In the genomic region with DNA sequence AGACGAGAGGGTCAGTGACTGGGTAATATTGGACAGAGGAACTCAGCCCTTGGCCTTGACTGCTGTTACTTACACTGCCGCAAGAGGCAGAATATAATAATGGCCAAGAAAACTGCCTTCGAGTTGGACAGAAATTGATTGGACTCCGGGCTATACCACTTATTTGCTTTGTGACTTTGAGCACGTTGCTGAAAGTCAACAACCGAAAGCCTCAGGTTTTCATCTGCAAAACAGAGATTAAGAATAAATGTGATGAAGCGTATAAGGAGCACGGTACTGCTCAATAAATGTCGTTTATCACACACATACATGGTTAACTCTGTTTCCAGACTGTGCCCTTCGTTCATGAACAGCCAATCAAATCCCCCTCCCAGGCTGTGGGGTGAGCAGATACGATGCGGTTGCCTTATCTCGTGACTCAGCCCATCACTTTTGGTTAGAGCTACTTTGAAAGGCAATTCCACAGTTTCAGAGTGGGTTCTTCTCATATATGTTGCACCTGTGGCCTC, we compare ENCODE assay signal across 21 cellular contexts.
DNase-seq lines count a peak whose midpoint lies in the region; ATAC-seq, FAIRE-seq and TF ChIP-seq lines count a peak whose summit lies in the region.
"Had no signal": no experiment of that assay in that cellular context is flagged by ENCODE, and none has a peak within 500 bp of the region (broad histone marks: within the 10 kb centered on the region; RNA-seq: fewer than 3 reads in every experiment).

No MANE protein-coding gene starts in this region.

- no peaks in the 10 kb centered on the region for H3F3A ChIP-seq in SK-N-SH (replicated peaks; ENCODE audit: insufficient read depth)

- H3K27ac ChIP-seq in 22Rv1 (no peak overlapping the region), SK-N-SH (ENCODE audit: low read depth in 2 of 2, low read length in 1 of 2) (no peak overlapping the region), K562 (ENCODE audit: extremely low read depth, low read depth, low read length) (peak overlapping the region; percentile 92)
- H3K27ac ChIP-seq: HL-60, Peyer's patch, SJSA1 had no signal

- ATAC-seq in K562 (peak; percentile 93), GM21381 (IDR thresholded peaks at IDR 0.05; ENCODE audit: unreplicated experiment) (no peak), GM18519 (IDR thresholded peaks at IDR 0.05; ENCODE audit: low FRiP score, unreplicated experiment) (no peak), HG03342 (IDR thresholded peaks at IDR 0.05; ENCODE audit: unreplicated experiment) (no peak)

- H2AFZ ChIP-seq in SK-N-SH (ENCODE audit: low read depth) (no peak overlapping the region), K562 (ENCODE audit: low read depth, low read length) (peak overlapping the region; percentile 85)

- TF ChIP-seq RAD21 in SK-N-SH (IDR thresholded peaks at IDR 0.05; ENCODE audit: low read length) (no peak), K562 (CRISPR knock-in tag; conservative IDR thresholded peaks at IDR 0.05 in 1 of 2, IDR thresholded peaks at IDR 0.05 in 1 of 2) (peak in 1 of 2 experiments; percentile 17; a peak in 2 of 4 replicates)

- H3K9me2 ChIP-seq in SK-N-SH, result no peaks in the 10 kb centered on the region

- no peaks in the 10 kb centered on the region for H3K79me2 ChIP-seq in SK-N-SH (ENCODE audit: insufficient read depth)
- H3K79me2 ChIP-seq in K562 (ENCODE audit: control insufficient read depth, insufficient read depth, low read length), result no peaks in the 10 kb centered on the region

- H4K20me1 ChIP-seq in SK-N-SH (ENCODE audit: insufficient read depth) (no peaks in the 10 kb centered on the region), K562 (replicated peaks; ENCODE audit: control insufficient read depth, insufficient read depth, low read length) (no peaks in the 10 kb centered on the region)

- H3K9ac ChIP-seq in SK-N-SH (no peak overlapping the region), K562 (ENCODE audit: insufficient read depth in 1 of 2, low read depth in 2 of 2, low read length in 2 of 2) (peak overlapping the region in 1 of 2 experiments; percentile 60; a peak in 2 of 4 replicates)

- TF ChIP-seq CTCF in 22Rv1 (IDR thresholded peaks at IDR 0.05) (0 out of 2 replicates have a peak, but pooled peaks have one; percentile 22), SK-N-SH (IDR thresholded peaks at IDR 0.05) (peak; percentile 22; the same call in 1 of the 2 replicates), K562 (IDR thresholded peaks at IDR 0.05 in 2 of 3, conservative IDR thresholded peaks at IDR 0.05 in 1 of 3; ENCODE audit: insufficient read depth in 2 of 3, low read depth in 1 of 3, low read length in 3 of 3) (peak; percentile 59 to 71 (median 63))

- H3K36me3 ChIP-seq in SK-N-SH (replicated peaks in 1 of 2; ENCODE audit: control insufficient read depth in 1 of 2, insufficient read depth in 2 of 2, low read length in 1 of 2) (no peaks in the 10 kb centered on the region), K562 (ENCODE audit: control insufficient read depth, insufficient read depth, low read length) (no peaks in the 10 kb centered on the region)
- H3K36me3 ChIP-seq: BE2C, Peyer's patch, SJSA1 had no signal

- 22% methylated on average over 9 of the region's 13 CpGs for WGBS in SK-N-SH (ENCODE audit: low lambda C conversion rate)
- WGBS in K562 (ENCODE audit: insufficient coverage, low coverage, missing lambda C conversion rate), result 1% methylated on average over 13 of the region's 13 CpGs

- no peak for TF ChIP-seq POLR2A in K562 (conservative IDR thresholded peaks at IDR 0.05)

- in situ Hi-C loops in K562 (cut with MboI), result no loop called here

- no peak for TF ChIP-seq EP300 in SK-N-SH (IDR thresholded peaks at IDR 0.05; ENCODE audit: borderline replicate concordance in 1 of 2, low read depth in 1 of 2, low read length in 1 of 2)
- peak; percentile 94 for TF ChIP-seq EP300 in K562 (IDR thresholded peaks at IDR 0.05; ENCODE audit: low read length)

- peak; percentile 98 for DNase-seq in Jurkat, Clone E6-1 (ENCODE audit: low read depth, low spot score)
- DNase-seq in SK-N-SH, result no peak
- DNase-seq in K562 (ENCODE audit: extremely low read depth in 1 of 4, low spot score in 3 of 4), result peak; percentile 64 to 91 (median 78)
- no peak for DNase-seq in HK-2 (ENCODE audit: unreplicated experiment)
- DNase-seq: 8988T; BE2C; CD4-positive, CD25-positive, alpha-beta regulatory T cell; HFFc6; IMR-90; NCI-H187; NCI-H226; NCI-H524 treated with DMSO at 0.1 percent for 48 hours; Peyer's patch; SW 1271 had no signal

- FAIRE-seq in K562 (lab: Jason Lieb, UNC), result peak; percentile 98
- FAIRE-seq: H54 had no signal

- intact Hi-C loops in K562 (cut with micrococcal nuclease), result loop anchor here (1.0 kb wide), 1 partner anchor 19 kb away; no protein-coding TSS in a partner anchor

- H3K27me3 ChIP-seq in SK-N-SH (ENCODE audit: insufficient read depth) (no peaks in the 10 kb centered on the region; the same call in 1 of the 2 replicates), K562 (ENCODE audit: control insufficient read depth in 2 of 2, insufficient read depth in 2 of 2, low read length in 2 of 2) (no peaks in the 10 kb centered on the region)
- H3K27me3 ChIP-seq: BE2C, Peyer's patch, SJSA1 had no signal

- H3K4me2 ChIP-seq in SK-N-SH (no peak overlapping the region), K562 (ENCODE audit: insufficient read depth, low read length) (peak overlapping the region; percentile 54)

- H3K9me3 ChIP-seq in SK-N-SH (no peaks in the 10 kb centered on the region), K562 (replicated peaks; ENCODE audit: control insufficient read depth, insufficient read depth, low read depth, low read length) (no peaks in the 10 kb centered on the region)
- H3K9me3 ChIP-seq: BE2C, Peyer's patch, SJSA1 had no signal

- POLR2A ChIA-PET in SK-N-SH (lab: Yijun Ruan, JAX), result no interaction called here
- POLR2A ChIA-PET in K562 (lab: Yijun Ruan, JAX), result interaction anchor here (0.5 to 1.1 kb wide), 3 partner anchors 11 to 420 kb away, joined by 3 read pairs; no protein-coding TSS in a partner anchor

- no peak overlapping the region for H3K4me3 ChIP-seq in Jurkat, Clone E6-1 (ENCODE audit: low read length)
- H3K4me3 ChIP-seq in SK-N-SH (ENCODE audit: low read depth in 2 of 2, low read length in 1 of 2) (no peak overlapping the region), K562 (no peak overlapping the region)
- H3K4me3 ChIP-seq: Peyer's patch, SJSA1 had no signal

- H3K4me1 ChIP-seq in SK-N-SH (ENCODE audit: control insufficient read depth in 1 of 2, insufficient read depth in 2 of 2, low read depth in 1 of 2, low read length in 1 of 2) (no peaks in the 10 kb centered on the region), K562 (replicated peaks in 1 of 2; ENCODE audit: control insufficient read depth in 2 of 2, insufficient read depth in 2 of 2, low read length in 2 of 2) (peaks cover 20 to 51% of the 10 kb centered on the region in 2 experiments; a peak in 4 of 5 replicates)
- H3K4me1 ChIP-seq: BE2C, Peyer's patch, SJSA1 had no signal

- no TSS peak for BruUV-seq in K562 (replicated peaks; lab: Mats Ljungman, UMichigan)

- H3K9me1 ChIP-seq in K562 (ENCODE audit: control insufficient read depth, insufficient read depth, low read length), result no peaks in the 10 kb centered on the region

- CTCF ChIA-PET in SK-N-SH (lab: Yijun Ruan, JAX), result interaction anchor here (0.7 to 1.6 kb wide), 4 partner anchors 8 to 1207 kb away, joined by 3 to 6 read pairs (median 4); no protein-coding TSS in a partner anchor
- CTCF ChIA-PET in K562 (lab: Yijun Ruan, JAX; ENCODE audit: low intra/inter-chr PET ratio), result no interaction called here

TF ChIP-seq in SK-N-SH, 30 proteins besides CTCF, POLR2A, EP300 and RAD21 (continues in another document):
- no peak for TF ChIP-seq SMC3 (IDR thresholded peaks at IDR 0.05; ENCODE audit: low read depth, low read length)
- no peak for TF ChIP-seq ELF1 (IDR thresholded peaks at IDR 0.05)
- TF ChIP-seq YY1 (IDR thresholded peaks at IDR 0.05; ENCODE audit: low read depth), result no peak
- TF ChIP-seq GABPA (IDR thresholded peaks at IDR 0.05; ENCODE audit: low read depth), result no peak
- no peak for TF ChIP-seq EZH2phosphoT487 (IDR thresholded peaks at IDR 0.05; ENCODE audit: borderline replicate concordance, low read depth)
- no peak for TF ChIP-seq POLR2AphosphoS5 (IDR thresholded peaks at IDR 0.05; ENCODE audit: low read depth, low read length)
- TF ChIP-seq FOXJ3 (CRISPR knock-in tag; IDR thresholded peaks at IDR 0.05), result no peak
- TF ChIP-seq, protein P1, sequence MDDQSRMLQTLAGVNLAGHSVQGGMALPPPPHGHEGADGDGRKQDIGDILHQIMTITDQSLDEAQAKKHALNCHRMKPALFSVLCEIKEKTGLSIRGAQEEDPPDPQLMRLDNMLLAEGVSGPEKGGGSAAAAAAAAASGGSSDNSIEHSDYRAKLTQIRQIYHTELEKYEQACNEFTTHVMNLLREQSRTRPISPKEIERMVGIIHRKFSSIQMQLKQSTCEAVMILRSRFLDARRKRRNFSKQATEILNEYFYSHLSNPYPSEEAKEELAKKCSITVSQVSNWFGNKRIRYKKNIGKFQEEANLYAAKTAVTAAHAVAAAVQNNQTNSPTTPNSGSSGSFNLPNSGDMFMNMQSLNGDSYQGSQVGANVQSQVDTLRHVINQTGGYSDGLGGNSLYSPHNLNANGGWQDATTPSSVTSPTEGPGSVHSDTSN (IDR thresholded peaks at IDR 0.05), result no peak
- no peak for TF ChIP-seq GATA2 (CRISPR knock-in tag; IDR thresholded peaks at IDR 0.05)

TF ChIP-seq in K562, 482 proteins besides CTCF, POLR2A, EP300 and RAD21 (continues in another document):
- TF ChIP-seq SAP30 (IDR thresholded peaks at IDR 0.05; ENCODE audit: borderline replicate concordance, insufficient read depth, low read depth, low read length, poor library complexity, severe bottlenecking), result no peak
- peak; percentile 6 to 41; a peak in 1 of 4 replicates for TF ChIP-seq TEAD1 (CRISPR knock-in tag; IDR thresholded peaks at IDR 0.05)
- peak in 1 of 2 experiments; percentile 85; a peak in 2 of 4 replicates for TF ChIP-seq NONO (IDR thresholded peaks at IDR 0.05; ENCODE audit: low read depth in 2 of 2, low read length in 1 of 2)
- TF ChIP-seq RFX7 (CRISPR knock-in tag; IDR thresholded peaks at IDR 0.05), result no peak
- no peak for TF ChIP-seq DNMT1 (IDR thresholded peaks at IDR 0.05)
- TF ChIP-seq ARID2 (IDR thresholded peaks at IDR 0.05), result no peak
- TF ChIP-seq KDM5B (IDR thresholded peaks at IDR 0.05; ENCODE audit: insufficient replicate concordance, low read depth, low read length), result no peak
- peak; percentile 14; the same call in 1 of the 2 replicates for TF ChIP-seq CEBPB (tag; IDR thresholded peaks at IDR 0.05)
- TF ChIP-seq, protein P2, sequence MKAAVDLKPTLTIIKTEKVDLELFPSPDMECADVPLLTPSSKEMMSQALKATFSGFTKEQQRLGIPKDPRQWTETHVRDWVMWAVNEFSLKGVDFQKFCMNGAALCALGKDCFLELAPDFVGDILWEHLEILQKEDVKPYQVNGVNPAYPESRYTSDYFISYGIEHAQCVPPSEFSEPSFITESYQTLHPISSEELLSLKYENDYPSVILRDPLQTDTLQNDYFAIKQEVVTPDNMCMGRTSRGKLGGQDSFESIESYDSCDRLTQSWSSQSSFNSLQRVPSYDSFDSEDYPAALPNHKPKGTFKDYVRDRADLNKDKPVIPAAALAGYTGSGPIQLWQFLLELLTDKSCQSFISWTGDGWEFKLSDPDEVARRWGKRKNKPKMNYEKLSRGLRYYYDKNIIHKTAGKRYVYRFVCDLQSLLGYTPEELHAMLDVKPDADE (conservative IDR thresholded peaks at IDR 0.05; ENCODE audit: control insufficient read depth, low read depth, low read length), result 0 out of 2 replicates have a peak, but pooled peaks have one; percentile 20

Comparison
In these comparisons a context has a peak if more than half of its experiments do, and no peak if none do; other contexts are left out.
1. DNase-seq: peak in Jurkat, Clone E6-1 (single experiment) and K562 (4 of 4); none in SK-N-SH (single experiment) and HK-2 (single experiment).
2. Peak in every context shown above with its lines, with median percentiles within 50 percentile points of each other: CTCF ChIP-seq.